9 cellular contexts compared by ENCODE assay signal in the genomic region with DNA sequence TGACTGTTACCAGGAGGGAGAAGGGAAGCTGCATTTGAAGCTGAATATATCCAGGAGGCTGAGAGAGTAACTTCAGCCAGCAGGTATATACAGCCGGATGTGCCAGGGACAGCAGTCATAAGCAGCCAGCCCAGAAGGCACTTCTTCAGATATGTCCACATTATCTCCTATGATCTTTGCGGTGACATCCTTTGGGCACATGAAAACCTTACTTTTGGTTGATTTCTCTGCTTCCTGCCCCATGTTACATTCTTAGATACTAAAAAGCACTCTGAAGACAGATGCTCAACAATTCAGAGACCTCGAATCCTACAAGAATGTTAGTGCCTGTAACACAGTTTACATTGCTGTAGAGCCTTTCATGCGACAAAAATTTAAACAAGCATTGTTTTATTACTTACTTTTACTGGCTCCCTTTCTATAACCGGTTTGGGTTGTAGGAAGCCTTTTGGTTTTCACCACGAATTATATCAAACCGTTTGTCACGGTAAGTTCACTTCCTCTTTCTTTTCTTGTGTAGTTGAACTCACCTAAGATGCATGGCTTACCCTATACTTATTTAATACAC. TPM values are rescaled to one million over a fixed set of nuclear protein-coding genes. Genes with fewer than 3 reads are reported as not detected.
DNase-seq lines count a peak whose midpoint lies in the region; ATAC-seq and TF ChIP-seq lines count a peak whose summit lies in the region.
"Had no signal": no experiment of that assay in that cellular context is flagged by ENCODE, and none has a peak within 500 bp of the region (broad histone marks: within the 10 kb centered on the region; RNA-seq: fewer than 3 reads in every experiment).

No MANE protein-coding gene starts in this region.

- H3K27me3 ChIP-seq in HAP-1 (ENCODE audit: low read depth) = peaks cover 9% of the 10 kb centered on the region
- no peaks in the 10 kb centered on the region for H3K27me3 ChIP-seq in uterus

- H3K27ac ChIP-seq in uterus = no peak overlapping the region
- H3K27ac ChIP-seq: thoracic aorta had no signal

- intact Hi-C loops in mucosa of descending colon (cut with DNase I, micrococcal nuclease) (no loop called here), uterus (cut with DNase I; ENCODE audit: low total_unique reads) (no loop called here)

- in situ Hi-C loops in HAP-1 (cut with MboI; ENCODE audit: low sequenced_read_pairs) = no loop called here

- H3K4me3 ChIP-seq in mucosa of descending colon (no peak overlapping the region), HAP-1 (no peak overlapping the region), uterus (no peak overlapping the region)
- H3K4me3 ChIP-seq: thoracic aorta had no signal

- H3K27ac Mint-ChIP-seq in osteocyte (ENCODE audit: unreplicated experiment) = no peak overlapping the region

- H3K9me3 ChIP-seq in mucosa of descending colon (no peaks in the 10 kb centered on the region), HAP-1 (no peaks in the 10 kb centered on the region), uterus (no peaks in the 10 kb centered on the region)
- H3K9me3 ChIP-seq: thoracic aorta had no signal

- peak; percentile 15 for DNase-seq in GM19238 (ENCODE audit: insufficient read length, low spot score)
- peak; percentile 6 for DNase-seq in T-helper 9 cell
- peak in 1 of 3 donors; percentile 7 for DNase-seq in mucosa of descending colon
- no peak for DNase-seq in HAP-1 (ENCODE audit: low spot score in 2 of 2)
- DNase-seq in C1 segment of cervical spinal cord (lab: John Stamatoyannopoulos, UW) = no peak
- no peak for DNase-seq in uterus
- no peak for DNase-seq in osteocyte (ENCODE audit: extremely low spot score, unreplicated experiment)

- no peak for TF ChIP-seq POLR2A in uterus (IDR thresholded peaks at IDR 0.05)

- ATAC-seq in HG03135 (IDR thresholded peaks at IDR 0.05; ENCODE audit: unreplicated experiment) (peak; percentile 72), mucosa of descending colon (peak; percentile 81)

- no peaks in the 10 kb centered on the region for H3K4me1 Mint-ChIP-seq in osteocyte (ENCODE audit: unreplicated experiment)

- H3K36me3 ChIP-seq in mucosa of descending colon (ENCODE audit: low read depth) (no peaks in the 10 kb centered on the region), HAP-1 (replicated peaks) (no peaks in the 10 kb centered on the region), uterus (no peaks in the 10 kb centered on the region)
- H3K36me3 ChIP-seq: thoracic aorta had no signal

- H3K27me3 Mint-ChIP-seq in osteocyte (ENCODE audit: unreplicated experiment) = peaks cover 13% of the 10 kb centered on the region

- no peak for TF ChIP-seq CTCF in mucosa of descending colon (IDR thresholded peaks at IDR 0.05)
- TF ChIP-seq CTCF in uterus (IDR thresholded peaks at IDR 0.05) = no peak
- no peak for TF ChIP-seq CTCF in osteocyte (IDR thresholded peaks at IDR 0.05)

- no peaks in the 10 kb centered on the region for H3K9me3 Mint-ChIP-seq in osteocyte (ENCODE audit: unreplicated experiment)

- no peak overlapping the region for H3K4me3 Mint-ChIP-seq in osteocyte (ENCODE audit: unreplicated experiment)

- H3K36me3 Mint-ChIP-seq in osteocyte (ENCODE audit: unreplicated experiment) = no peaks in the 10 kb centered on the region

- H3K4me1 ChIP-seq in mucosa of descending colon (ENCODE audit: low read depth) = no peaks in the 10 kb centered on the region
- no peaks in the 10 kb centered on the region for H3K4me1 ChIP-seq in HAP-1
- H3K4me1 ChIP-seq in uterus = no peaks in the 10 kb centered on the region

RNA-seq across cellular contexts. Expression of gene TLK1, which starts 50.3 kb away (rescaled TPM):
- total RNA-seq in mucosa of descending colon (100 to 1,000 TPM in 2 of 3 donors, 10 to 100 TPM in 1; 91.6 to 112 (median 109) TPM), uterus (10 to 100 TPM; 24.4 to 77.3 (median 36.1) TPM), osteocyte (84.3 and 86.5 TPM in 2 replicates)

Comparison
In these comparisons a context has a peak if more than half of its experiments do, and no peak if none do; other contexts are left out.
1. DNase-seq: peak in GM19238 (single experiment) and T-helper 9 cell (single experiment); none in HAP-1 (0 of 2), C1 segment of cervical spinal cord (0 of 14), uterus (0 of 2) and osteocyte (single experiment).